15 cellular contexts compared by ENCODE assay signal in genomic region chr3:127092776-127093175, GRCh38.
A peak's percentile ranks its signal among the peaks of the same experiment; 100 is the strongest.
DNase-seq lines count a peak whose midpoint lies in the region; ATAC-seq and TF ChIP-seq lines count a peak whose summit lies in the region.
"Had no signal": no experiment of that assay in that cellular context is flagged by ENCODE, and none has a peak within 500 bp of the region (broad histone marks: within the 10 kb centered on the region; RNA-seq: fewer than 3 reads in every experiment).

No MANE protein-coding gene starts in this region.

- H3K36me3 Mint-ChIP-seq in endodermal cell (ENCODE audit: low read depth) (no peaks in the 10 kb centered on the region), nephron progenitor cell (ENCODE audit: low read depth) (no peaks in the 10 kb centered on the region)
- H3K36me3 Mint-ChIP-seq: CD14-positive monocyte had no signal

- H3K4me1 Mint-ChIP-seq in endodermal cell, result no peaks in the 10 kb centered on the region
- H3K4me1 Mint-ChIP-seq in nephron progenitor cell, result peaks cover 39% of the 10 kb centered on the region

- no peaks in the 10 kb centered on the region for H3K9me3 ChIP-seq in endodermal cell (ENCODE audit: control insufficient read depth, low read length)
- H3K9me3 ChIP-seq: MG63 had no signal

- no peak overlapping the region for H3K4me3 Mint-ChIP-seq in endodermal cell
- H3K4me3 Mint-ChIP-seq in nephron progenitor cell, result no peak overlapping the region
- H3K4me3 Mint-ChIP-seq: CD14-positive monocyte had no signal

- H3K9ac ChIP-seq in endodermal cell (ENCODE audit: extremely low read depth, low read length, poor library complexity, severe bottlenecking), result no peak overlapping the region

- H3K36me3 ChIP-seq in endodermal cell (ENCODE audit: control insufficient read depth, insufficient read depth, low read length), result no peaks in the 10 kb centered on the region
- H3K36me3 ChIP-seq: MG63 had no signal

- H3K4me1 ChIP-seq in endodermal cell (ENCODE audit: control insufficient read depth, insufficient read depth, low read length), result no peaks in the 10 kb centered on the region

- H3K27ac Mint-ChIP-seq in endodermal cell (no peak overlapping the region), nephron progenitor cell (no peak overlapping the region)
- H3K27ac Mint-ChIP-seq: CD14-positive monocyte had no signal

- H3K27me3 ChIP-seq in endodermal cell (ENCODE audit: control insufficient read depth, insufficient read depth, low read length, poor library complexity, severe bottlenecking), result no peaks in the 10 kb centered on the region
- H3K27me3 ChIP-seq: MG63 had no signal

- H3K27me3 Mint-ChIP-seq in endodermal cell (ENCODE audit: insufficient read depth) (no peaks in the 10 kb centered on the region), nephron progenitor cell (ENCODE audit: low read depth, poor library complexity) (peaks cover 12% of the 10 kb centered on the region)

- H3K27ac ChIP-seq in endodermal cell (ENCODE audit: low read depth, low read length), result peak overlapping the region; percentile 63

- DNase-seq in AG20443 (ENCODE audit: low spot score) (peak; percentile 25), NCI-H146 treated with DMSO at 0.1 percent for 48 hours (lab: John Stamatoyannopoulos, UW; ENCODE audit: unreplicated experiment) (peak; percentile 22), endodermal cell (no peak), nephron progenitor cell (peak; percentile 28), NCI-H510A (lab: John Stamatoyannopoulos, UW) (no peak), NCI-H1048 (lab: John Stamatoyannopoulos, UW) (no peak)
- DNase-seq in stimulated activated naive CD8-positive, alpha-beta T cell treated with anti-CD3 and anti-CD28 coated beads, Interleukin-15, Interleukin-2, amounts not matched to agents 100 U/mL and 50 U/mL, for 24 hours, result no peak
- DNase-seq: COR-L47, GOT3, MG63, NCI-H1105, NCI-H1930, NCI-H2171 treated with DMSO at 0.1 percent for 48 hours had no signal

- no peak for TF ChIP-seq CTCF in endodermal cell (conservative IDR thresholded peaks at IDR 0.05)
- no peak for TF ChIP-seq CTCF in nephron progenitor cell (IDR thresholded peaks at IDR 0.05)

- H3K9me3 Mint-ChIP-seq in endodermal cell (peaks cover 10% of the 10 kb centered on the region), nephron progenitor cell (peaks cover 15% of the 10 kb centered on the region)

- no peak overlapping the region for H3K4me3 ChIP-seq in endodermal cell (ENCODE audit: low read length)
- H3K4me3 ChIP-seq: MG63 had no signal

- no peak for ATAC-seq in GM18511 (IDR thresholded peaks at IDR 0.05; ENCODE audit: unreplicated experiment)
- no peak for ATAC-seq in stimulated activated naive CD8-positive, alpha-beta T cell treated with anti-CD3 and anti-CD28 coated beads, Interleukin-15, Interleukin-2, amounts not matched to agents 100 U/mL and 50 U/mL, for 24 hours

- 63 to 78% methylated on average over 7 to 11 of the region's 11 CpGs for WGBS in endodermal cell (ENCODE audit: insufficient coverage in 1 of 2, insufficient read length in 1 of 2), 2 experiments

Comparison
In these comparisons a context has a peak if more than half of its experiments do, and no peak if none do; other contexts are left out.
1. DNase-seq: peak in AG20443 (single experiment), NCI-H146 treated with DMSO at 0.1 percent for 48 hours (single experiment) and nephron progenitor cell (single experiment); none in endodermal cell (single experiment), NCI-H510A (single experiment), NCI-H1048 (single experiment) and stimulated activated naive CD8-positive, alpha-beta T cell treated with anti-CD3 and anti-CD28 coated beads, Interleukin-15, Interleukin-2, amounts not matched to agents 100 U/mL and 50 U/mL, for 24 hours (single experiment).